1 cellular context compared by ENCODE assay signal in genomic region chr10:120415709-120416330, GRCh38.
TF ChIP-seq lines count a peak whose summit lies in the region.

No MANE protein-coding gene starts in this region.

TF ChIP-seq in IMR-90, 13 proteins besides CTCF, POLR2A, EP300 and RAD21 (continued from another document):
- no peak for TF ChIP-seq ELK1 (IDR thresholded peaks at IDR 0.05; ENCODE audit: borderline replicate concordance, low read depth, low read length)
- TF ChIP-seq, protein P1, sequence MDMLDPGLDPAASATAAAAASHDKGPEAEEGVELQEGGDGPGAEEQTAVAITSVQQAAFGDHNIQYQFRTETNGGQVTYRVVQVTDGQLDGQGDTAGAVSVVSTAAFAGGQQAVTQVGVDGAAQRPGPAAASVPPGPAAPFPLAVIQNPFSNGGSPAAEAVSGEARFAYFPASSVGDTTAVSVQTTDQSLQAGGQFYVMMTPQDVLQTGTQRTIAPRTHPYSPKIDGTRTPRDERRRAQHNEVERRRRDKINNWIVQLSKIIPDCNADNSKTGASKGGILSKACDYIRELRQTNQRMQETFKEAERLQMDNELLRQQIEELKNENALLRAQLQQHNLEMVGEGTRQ (IDR thresholded peaks at IDR 0.05; ENCODE audit: low read depth, low read length), result no peak
- TF ChIP-seq MAFK (IDR thresholded peaks at IDR 0.05; ENCODE audit: low read depth, low read length), result no peak
- TF ChIP-seq NFE2L2 (IDR thresholded peaks at IDR 0.05; ENCODE audit: low read depth, low read length), result no peak
- no peak for TF ChIP-seq CEBPB (IDR thresholded peaks at IDR 0.05; ENCODE audit: low read depth, low read length)
- TF ChIP-seq MXI1 (IDR thresholded peaks at IDR 0.05; ENCODE audit: borderline replicate concordance, low read depth, low read length), result no peak
- no peak for TF ChIP-seq SMC3 (IDR thresholded peaks at IDR 0.05; ENCODE audit: low read depth, low read length)
- no peak for TF ChIP-seq RFX5 (IDR thresholded peaks at IDR 0.05; ENCODE audit: low read depth, low read length)
- TF ChIP-seq CHD1 (IDR thresholded peaks at IDR 0.05; ENCODE audit: low read depth, low read length), result no peak
- no peak for TF ChIP-seq RCOR1 (IDR thresholded peaks at IDR 0.05; ENCODE audit: insufficient replicate concordance, low read length)
- TF ChIP-seq FOS (IDR thresholded peaks at IDR 0.05; ENCODE audit: low read depth, low read length), result no peak
